8 cellular contexts compared by ENCODE assay signal in genomic region chr2:238439093-238439849, GRCh38.
DNase-seq lines count a peak whose midpoint lies in the region.

No MANE protein-coding gene starts in this region.

- H3K9me3 Mint-ChIP-seq in activated naive CD8-positive, alpha-beta T cell (ENCODE audit: low read depth) = no peaks in the 10 kb centered on the region

- peaks cover 69% of the 10 kb centered on the region for H3K4me1 Mint-ChIP-seq in activated naive CD8-positive, alpha-beta T cell (ENCODE audit: low read depth)

- H3K36me3 Mint-ChIP-seq in activated naive CD8-positive, alpha-beta T cell = peaks cover 21% of the 10 kb centered on the region

- DNase-seq in NCI-H226 = peak; percentile 91
- DNase-seq in kidney tubule cell (ENCODE audit: low spot score) = peak; percentile 67
- peak; percentile 37 for DNase-seq in stimulated activated CD8-positive, alpha-beta memory T cell treated with anti-CD3 and anti-CD28 coated beads, Interleukin-7, amount 100 ng/mL, for 4 hours (ENCODE audit: low read depth in 2 of 2)
- no peak for DNase-seq in NCI-H446 (lab: John Stamatoyannopoulos, UW)
- no peak for DNase-seq in NCI-H146 (lab: John Stamatoyannopoulos, UW)
- no peak for DNase-seq in NCI-H1436 treated with DMSO at 0.1 percent for 48 hours (lab: John Stamatoyannopoulos, UW)
- DNase-seq in NOMO-1 treated with dmso at 0.1 percent for 144 hours (lab: John Stamatoyannopoulos, UW; ENCODE audit: unreplicated experiment) = no peak

- peak overlapping the region; percentile 53 for H3K4me3 Mint-ChIP-seq in activated naive CD8-positive, alpha-beta T cell

- H3K27ac Mint-ChIP-seq in activated naive CD8-positive, alpha-beta T cell = peak overlapping the region; percentile 79

- H3K27me3 Mint-ChIP-seq in activated naive CD8-positive, alpha-beta T cell = no peaks in the 10 kb centered on the region

Comparison
In these comparisons a context has a peak if more than half of its experiments do, and no peak if none do; other contexts are left out.
1. DNase-seq: peak in NCI-H226 (single experiment), kidney tubule cell (single experiment) and stimulated activated CD8-positive, alpha-beta memory T cell treated with anti-CD3 and anti-CD28 coated beads, Interleukin-7, amount 100 ng/mL, for 4 hours (2 of 2); none in NCI-H446 (0 of 2), NCI-H146 (single experiment), NCI-H1436 treated with DMSO at 0.1 percent for 48 hours (single experiment) and NOMO-1 treated with dmso at 0.1 percent for 144 hours (single experiment).